8 cellular contexts compared by ENCODE assay signal in genomic region chr18:21611401-21612124, GRCh38. TPM values are rescaled to one million over a fixed set of nuclear protein-coding genes. Genes with fewer than 3 reads are reported as not detected.
A peak's percentile ranks its signal among the peaks of the same experiment; 100 is the strongest.
DNase-seq lines count a peak whose midpoint lies in the region; ATAC-seq and TF ChIP-seq lines count a peak whose summit lies in the region.
"Not testable (repeated sequence)": the region's sequence is repeated elsewhere in the genome, so short reads cannot be mapped to it uniquely, and the experiment has no call there.

No MANE protein-coding gene starts in this region.

- not testable (repeated sequence) for H3F3A ChIP-seq in smooth muscle cell (ENCODE audit: low read depth)

- peak overlapping the region; percentile 91 for H3K4me3 ChIP-seq in AG04450 (ENCODE audit: low read depth, low read length)
- peak overlapping the region in 1 of 2 donors; percentile 71 for H3K4me3 ChIP-seq in body of pancreas
- H3K4me3 ChIP-seq in fibroblast of villous mesenchyme (ENCODE audit: low read depth, low read length), result peak overlapping the region; percentile 81
- H3K4me3 ChIP-seq in mucosa of descending colon, result peak overlapping the region; percentile 80
- peak overlapping the region; percentile 68 for H3K4me3 ChIP-seq in smooth muscle cell

- H3K36me3 ChIP-seq in KOPT-K1 (ENCODE audit: insufficient read depth, low read length), result peaks cover 27% of the 10 kb centered on the region
- H3K36me3 ChIP-seq in body of pancreas (replicated peaks in 1 of 2; ENCODE audit: insufficient read depth in 1 of 2, low read depth in 2 of 2); mucosa of descending colon (ENCODE audit: low read depth); smooth muscle cell (ENCODE audit: low read depth): not testable (repeated sequence)

- not testable (repeated sequence) for TF ChIP-seq CTCF in AG04450 (IDR thresholded peaks at IDR 0.05; ENCODE audit: low read depth, low read length); body of pancreas (IDR thresholded peaks at IDR 0.05); fibroblast of villous mesenchyme (IDR thresholded peaks at IDR 0.05; ENCODE audit: insufficient read depth, low read depth, low read length); mucosa of descending colon (IDR thresholded peaks at IDR 0.05); smooth muscle cell (IDR thresholded peaks at IDR 0.05; ENCODE audit: borderline replicate concordance, insufficient read depth, poor library complexity, severe bottlenecking)

- H4K20me1 ChIP-seq in smooth muscle cell (ENCODE audit: low read depth), result peaks cover 21% of the 10 kb centered on the region

- H3K27me3 ChIP-seq in AG04450 (ENCODE audit: control insufficient read depth, insufficient read depth, low read length); body of pancreas; smooth muscle cell (ENCODE audit: low read depth): not testable (repeated sequence)

- H3K4me1 Mint-ChIP-seq in T-helper 17 cell, result peaks cover 19% of the 10 kb centered on the region

- not testable (repeated sequence) for H3K27me3 Mint-ChIP-seq in T-helper 17 cell

- H3K9ac ChIP-seq in smooth muscle cell (ENCODE audit: low read depth), result not testable (repeated sequence)

- not testable (repeated sequence) for TF ChIP-seq POLR2A in body of pancreas (IDR thresholded peaks at IDR 0.05)

- intact Hi-C loops in body of pancreas (cut with DNase I); mucosa of descending colon (cut with DNase I, micrococcal nuclease): not testable (repeated sequence)

- H3K9me3 ChIP-seq in AG04450 (ENCODE audit: control insufficient read depth, insufficient read depth, low read length); KOPT-K1 (ENCODE audit: insufficient read depth, low read length, poor library complexity, severe bottlenecking); T-helper 17 cell (ENCODE audit: control insufficient read depth, low read length, poor library complexity, severe bottlenecking); body of pancreas; mucosa of descending colon; smooth muscle cell (replicated peaks; ENCODE audit: low read depth): not testable (repeated sequence)

- peak; percentile 8 for ATAC-seq in GM19372 (IDR thresholded peaks at IDR 0.05; ENCODE audit: low read depth, unreplicated experiment)
- peak; percentile 1 for ATAC-seq in T-helper 17 cell
- not testable (repeated sequence) for ATAC-seq in body of pancreas, mucosa of descending colon

- peak overlapping the region; percentile 88 for H3K4me2 ChIP-seq in smooth muscle cell

- CTCF ChIA-PET in AG04450 (lab: Charles Lee), result interaction anchor here (0.6 to 7.1 kb wide), 14 partner anchors 12 to 533 kb away, joined by 3 to 138 read pairs (median 4); partner anchors contain the start of gene ESCO1

- H3K4me3 Mint-ChIP-seq in T-helper 17 cell, result peak overlapping the region; percentile 98

- H3K27ac Mint-ChIP-seq in T-helper 17 cell, result peak overlapping the region; percentile 97

- peaks cover 43% of the 10 kb centered on the region for H3K79me2 ChIP-seq in smooth muscle cell (ENCODE audit: low read depth)

- not testable (repeated sequence) for DNase-seq in AG04450 (ENCODE audit: low read depth, low spot score); T-helper 17 cell; fibroblast of villous mesenchyme (ENCODE audit: low read depth); smooth muscle cell (lab: John Stamatoyannopoulos, UW; ENCODE audit: unreplicated experiment)
- peak in 1 of 4 donors; percentile 3 for DNase-seq in body of pancreas
- peak in 2 of 3 donors; percentile 8 to 36 for DNase-seq in mucosa of descending colon

- 49 to 55% methylated on average over 29 to 30 of the region's 30 CpGs for WGBS in body of pancreas, 2 donors
- 74% methylated on average over 30 of the region's 30 CpGs for WGBS in smooth muscle cell (ENCODE audit: low lambda C conversion rate)

- POLR2A ChIA-PET in AG04450 (lab: Yijun Ruan, JAX), result interaction anchor here (0.7 to 1.6 kb wide), 2 partner anchors 10 to 11 kb away, joined by 3 to 7 read pairs; partner anchors contain the start of gene ESCO1

- H3K36me3 Mint-ChIP-seq in T-helper 17 cell (ENCODE audit: low read depth), result not testable (repeated sequence)

- H3K27ac ChIP-seq in AG04450 (ENCODE audit: low read depth, low read length) (peak overlapping the region; percentile 43), KOPT-K1 (ENCODE audit: low read depth, low read length, poor library complexity, severe bottlenecking) (peak overlapping the region; percentile 94), body of pancreas (peak overlapping the region in 3 of 4 donors; percentile 60 to 88 (median 78)), smooth muscle cell (ENCODE audit: low read depth) (peak overlapping the region; percentile 58)

- H3K4me1 ChIP-seq in body of pancreas (peaks cover 15% of the 10 kb centered on the region), smooth muscle cell (ENCODE audit: low read depth) (peaks cover 13% of the 10 kb centered on the region)
- H3K4me1 ChIP-seq in mucosa of descending colon (ENCODE audit: low read depth), result not testable (repeated sequence)

- peak overlapping the region; percentile 82 for H2AFZ ChIP-seq in smooth muscle cell (ENCODE audit: low read depth)

RNA-seq across cellular contexts. Expression of gene SNRPD1, which starts 0.6 kb away (rescaled TPM):
- polyA plus RNA-seq in AG04450 (2011; rRNA removed) (38.8 and 43.5 TPM in 2 replicates), smooth muscle cell (129 and 133 TPM in 2 replicates)
- polyA minus RNA-seq in AG04450 (2011; rRNA and poly(A)+ RNA removed), result 30.6 and 34.9 TPM in 2 replicates
- total RNA-seq in T-helper 17 cell (10 to 100 TPM; 23.1 to 29.9 TPM), body of pancreas (1 to 10 TPM; 2.6 to 3.6 TPM), fibroblast of villous mesenchyme (9.7 and 11.7 TPM in 2 replicates), mucosa of descending colon (10 to 100 TPM; 29.5 to 42.2 (median 32.2) TPM), smooth muscle cell (13.6 and 23.0 TPM in 2 replicates)

RNA-seq across cellular contexts. Expression of gene ESCO1, which starts 11.1 kb away (rescaled TPM):
- 5.6 and 8.9 TPM in 2 replicates for polyA plus RNA-seq in AG04450 (2011; rRNA removed)
- polyA minus RNA-seq in AG04450 (2011; rRNA and poly(A)+ RNA removed), result 2.6 and 7.6 TPM in 2 replicates
- total RNA-seq in T-helper 17 cell, result 10 to 100 TPM; 32.5 to 37.7 TPM
- total RNA-seq in body of pancreas, result 10 to 100 TPM; 12.7 to 27.7 TPM
- 16.8 and 18.6 TPM in 2 replicates for total RNA-seq in fibroblast of villous mesenchyme
- 10 to 100 TPM; 14.8 to 18.0 (median 15.8) TPM for total RNA-seq in mucosa of descending colon
- 21.4 and 34.0 TPM in 2 replicates for total RNA-seq in smooth muscle cell
- 10.1 and 11.5 TPM in 2 replicates for polyA plus RNA-seq in smooth muscle cell

Comparison
In these comparisons a context has a peak if more than half of its experiments do, and no peak if none do; other contexts are left out.
1. H3K27ac ChIP-seq: peak in every context shown above with its lines; median percentile 94 in KOPT-K1; 78 in body of pancreas; 58 in smooth muscle cell; 43 in AG04450.